In the genomic region with DNA sequence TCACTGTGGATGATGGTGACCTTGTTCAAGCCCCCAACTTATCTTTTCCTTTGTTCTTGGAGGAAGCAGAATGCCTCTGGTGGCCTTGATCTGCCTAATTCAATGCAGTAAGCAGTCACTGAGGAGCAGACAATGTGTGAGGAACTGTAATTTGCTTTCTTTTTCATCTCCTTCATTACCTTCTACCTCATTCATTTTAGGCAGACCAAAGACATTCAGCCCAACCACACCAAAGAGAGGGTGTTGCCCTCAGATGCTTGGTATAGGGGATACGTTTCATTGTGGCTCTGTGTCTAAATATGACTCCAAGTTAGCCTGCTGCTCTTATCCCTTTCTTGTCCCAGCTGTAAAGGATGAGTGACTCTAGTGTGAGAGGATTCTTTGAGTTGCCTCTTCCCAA, we compare ENCODE assay signal across 14 cellular contexts. TPM values are rescaled to one million over a fixed set of nuclear protein-coding genes. Genes with fewer than 3 reads are reported as not detected.
"Had no signal": no experiment of that assay in that cellular context is flagged by ENCODE, and none has a peak within 500 bp of the region (broad histone marks: within the 10 kb centered on the region; RNA-seq: fewer than 3 reads in every experiment).

No MANE protein-coding gene starts in this region.

- H3K27me3 Mint-ChIP-seq: activated CD4-positive, alpha-beta T cell treated with anti-CD3 and anti-CD28 coated beads for 36 hours; stimulated activated naive CD8-positive, alpha-beta T cell treated with anti-CD3 and anti-CD28 coated beads, Interleukin-15, Interleukin-2, amounts not matched to agents 100 ng/mL and 50 ng/mL, for 24 hours had no signal

- H3K27ac ChIP-seq: ovary, psoas muscle had no signal

- H3K4me3 Mint-ChIP-seq: activated CD4-positive, alpha-beta T cell treated with anti-CD3 and anti-CD28 coated beads for 36 hours; natural killer cell; stimulated activated naive CD8-positive, alpha-beta T cell treated with anti-CD3 and anti-CD28 coated beads, Interleukin-15, Interleukin-2, amounts not matched to agents 100 ng/mL and 50 ng/mL, for 24 hours; WTC11 had no signal

- H3K9me3 Mint-ChIP-seq: natural killer cell; stimulated activated naive CD8-positive, alpha-beta T cell treated with anti-CD3 and anti-CD28 coated beads, Interleukin-15, Interleukin-2, amounts not matched to agents 100 ng/mL and 50 ng/mL, for 24 hours had no signal

- H3K27ac Mint-ChIP-seq: activated CD4-positive, alpha-beta T cell treated with anti-CD3 and anti-CD28 coated beads for 36 hours; natural killer cell; stimulated activated naive CD8-positive, alpha-beta T cell treated with anti-CD3 and anti-CD28 coated beads, Interleukin-15, Interleukin-2, amounts not matched to agents 100 ng/mL and 50 ng/mL, for 24 hours had no signal

- H3K27me3 ChIP-seq: dorsolateral prefrontal cortex, ovary had no signal

- DNase-seq: activated CD4-positive, alpha-beta T cell treated with anti-CD3 and anti-CD28 coated beads for 36 hours; activated naive CD4-positive, alpha-beta T cell treated with Interleukin-2 at 50 U/mL for 16 hours; amygdala; dorsolateral prefrontal cortex; mesenchymal stem cell; mucosa of descending colon; natural killer cell; ovary; psoas muscle; right cardiac atrium; trophoblast cell had no signal

- H3K9me3 ChIP-seq: mucosa of descending colon, ovary, psoas muscle had no signal

- H3K36me3 ChIP-seq: ovary had no signal

- ATAC-seq: activated CD4-positive, alpha-beta T cell treated with anti-CD3 and anti-CD28 coated beads for 36 hours; mucosa of descending colon; natural killer cell; psoas muscle; right cardiac atrium had no signal

- H3K36me3 Mint-ChIP-seq: natural killer cell had no signal

- H3K4me3 ChIP-seq: dorsolateral prefrontal cortex, mucosa of descending colon, ovary, psoas muscle, skin epidermis had no signal

RNA-seq across cellular contexts. Expression of a gene that starts 34.8 kb away (rescaled TPM):
- total RNA-seq: activated CD4-positive, alpha-beta T cell treated with anti-CD3 and anti-CD28 coated beads for 36 hours had no signal
